Comparison of ENCODE assay signal across 11 cellular contexts in genomic region chr20:58618694-58619540, GRCh38. TPM values are rescaled to one million over a fixed set of nuclear protein-coding genes. Genes with fewer than 3 reads are reported as not detected.
A peak's percentile ranks its signal among the peaks of the same experiment; 100 is the strongest.
DNase-seq lines count a peak whose midpoint lies in the region; ATAC-seq and TF ChIP-seq lines count a peak whose summit lies in the region.
"Had no signal": no experiment of that assay in that cellular context is flagged by ENCODE, and none has a peak within 500 bp of the region (broad histone marks: within the 10 kb centered on the region; RNA-seq: fewer than 3 reads in every experiment).

No MANE protein-coding gene starts in this region.

- H3K79me2 ChIP-seq in mesendoderm (ENCODE audit: control insufficient read depth, insufficient read depth, low read length), result no peaks in the 10 kb centered on the region

- peaks cover 15% of the 10 kb centered on the region for H3K9me3 Mint-ChIP-seq in endodermal cell
- H3K9me3 Mint-ChIP-seq in endothelial cell (ENCODE audit: unreplicated experiment), result no peaks in the 10 kb centered on the region

- H3K4me1 ChIP-seq in endodermal cell (ENCODE audit: control insufficient read depth, insufficient read depth, low read length) (no peaks in the 10 kb centered on the region), mesendoderm (ENCODE audit: control insufficient read depth, low read depth, low read length) (no peaks in the 10 kb centered on the region)

- no peak overlapping the region for H3K4me3 ChIP-seq in endodermal cell (ENCODE audit: low read length)
- H3K4me3 ChIP-seq in mesendoderm (ENCODE audit: low read length), result no peak overlapping the region
- H3K4me3 ChIP-seq: heart left ventricle had no signal

- H3K36me3 Mint-ChIP-seq in endodermal cell (ENCODE audit: low read depth), result no peaks in the 10 kb centered on the region
- H3K36me3 Mint-ChIP-seq in endothelial cell (ENCODE audit: low read depth, unreplicated experiment), result peaks cover 8% of the 10 kb centered on the region

- H3K36me3 ChIP-seq in endodermal cell (ENCODE audit: control insufficient read depth, insufficient read depth, low read length) (no peaks in the 10 kb centered on the region), mesendoderm (ENCODE audit: control insufficient read depth, insufficient read depth, low read length) (no peaks in the 10 kb centered on the region)
- H3K36me3 ChIP-seq: heart left ventricle had no signal

- H3K23ac ChIP-seq in mesendoderm (ENCODE audit: low read length), result no peak overlapping the region

- peak; percentile 89 for DNase-seq in AG20443 (ENCODE audit: low spot score)
- peak; percentile 43 for DNase-seq in LHCN-M2 (ENCODE audit: low read depth)
- peak; percentile 66 for DNase-seq in endodermal cell
- peak; percentile 57 for DNase-seq in mesendoderm
- no peak for DNase-seq in LoVo (ENCODE audit: low spot score)
- DNase-seq in activated T-cell treated with anti-CD3 and anti-CD28 coated beads for 4 hours, result no peak
- DNase-seq in endothelial cell (ENCODE audit: low spot score), result no peak
- DNase-seq: NCI-H446 treated with DMSO at 0.1 percent for 48 hours had no signal

- no peak overlapping the region for H3K4me2 ChIP-seq in mesendoderm (ENCODE audit: low read length)

- H3K18ac ChIP-seq in mesendoderm (ENCODE audit: low read length), result no peak overlapping the region

- TF ChIP-seq CTCF in endodermal cell (conservative IDR thresholded peaks at IDR 0.05) (no peak), endothelial cell (IDR thresholded peaks at IDR 0.05; ENCODE audit: unreplicated experiment) (no peak)

- H3K27ac Mint-ChIP-seq in endodermal cell (peak overlapping the region; percentile 52), endothelial cell (ENCODE audit: unreplicated experiment) (no peak overlapping the region)

- H3K27me3 Mint-ChIP-seq in endodermal cell (ENCODE audit: insufficient read depth), result peaks cover 21% of the 10 kb centered on the region
- peaks cover 7% of the 10 kb centered on the region for H3K27me3 Mint-ChIP-seq in endothelial cell (ENCODE audit: unreplicated experiment)

- H2BK120ac ChIP-seq in mesendoderm (ENCODE audit: low read depth, low read length), result no peak overlapping the region

- H2BK15ac ChIP-seq in mesendoderm (replicated peaks; ENCODE audit: low read depth), result no peak overlapping the region

- H3K27me3 ChIP-seq in endodermal cell (ENCODE audit: control insufficient read depth, insufficient read depth, low read length, poor library complexity, severe bottlenecking), result no peaks in the 10 kb centered on the region
- H3K27me3 ChIP-seq in mesendoderm (ENCODE audit: insufficient read depth, low read length, poor library complexity), result no peaks in the 10 kb centered on the region

- WGBS in endodermal cell (ENCODE audit: insufficient coverage in 1 of 2, insufficient read length in 1 of 2), 2 experiments, result 81 to 83% methylated on average over 17 to 23 of the region's 23 CpGs
- WGBS in mesendoderm (ENCODE audit: extremely low coverage, insufficient coverage, low lambda C conversion rate), result no CpG with 5 or more reads among the region's 23 CpGs

- H3K4me3 Mint-ChIP-seq in endodermal cell (no peak overlapping the region), endothelial cell (ENCODE audit: unreplicated experiment) (no peak overlapping the region)

- H3K4ac ChIP-seq in mesendoderm (ENCODE audit: low read depth, low read length), result no peak overlapping the region

- peaks cover 3% of the 10 kb centered on the region for H3K4me1 Mint-ChIP-seq in endodermal cell
- peaks cover 5% of the 10 kb centered on the region for H3K4me1 Mint-ChIP-seq in endothelial cell (ENCODE audit: unreplicated experiment)

- H3K79me1 ChIP-seq in mesendoderm (ENCODE audit: low read length), result no peaks in the 10 kb centered on the region

- H2BK5ac ChIP-seq in mesendoderm (ENCODE audit: low read length), result no peak overlapping the region

- no peak overlapping the region for H2AK5ac ChIP-seq in mesendoderm (ENCODE audit: low read length)

- peak overlapping the region; percentile 43 for H3K56ac ChIP-seq in mesendoderm (ENCODE audit: low read length)

- no peak overlapping the region for H4K5ac ChIP-seq in mesendoderm (ENCODE audit: low read length)

- no peak overlapping the region for H4K8ac ChIP-seq in mesendoderm (ENCODE audit: low read depth, low read length)

- no peak for ATAC-seq in GM19023 (IDR thresholded peaks at IDR 0.05; ENCODE audit: unreplicated experiment)
- ATAC-seq: activated CD4-positive, CD25-positive, alpha-beta regulatory T cell treated with anti-CD3 and anti-CD28 coated beads, Interleukin-2, amount 50 U/mL, for 24 hours had no signal

- H3K9ac ChIP-seq in endodermal cell (ENCODE audit: extremely low read depth, low read length, poor library complexity, severe bottlenecking), result no peak overlapping the region
- no peak overlapping the region for H3K9ac ChIP-seq in mesendoderm (ENCODE audit: low read length)

- peaks cover 15% of the 10 kb centered on the region for H3K9me3 ChIP-seq in endodermal cell (ENCODE audit: control insufficient read depth, low read length)

- H3K27ac ChIP-seq in endodermal cell (ENCODE audit: low read depth, low read length) (no peak overlapping the region), mesendoderm (ENCODE audit: low read depth, low read length) (no peak overlapping the region)

RNA-seq across cellular contexts. Expression of gene STX16, which starts 32.2 kb away (rescaled TPM):
- total RNA-seq in LHCN-M2 (2014; rRNA removed) (18.4 and 21.5 TPM in 2 replicates), endodermal cell (100 to 1,000 TPM in 1 of 2 donors, 10 to 100 TPM in 1; 91.6 to 114 TPM), endothelial cell (ENCODE audit: unreplicated experiment) (77.9 TPM)
- polyA plus RNA-seq in LHCN-M2 (2012), result 22.2 TPM
- polyA plus RNA-seq in endodermal cell (2013, experiment 1 of 2), result 60.9 TPM
- polyA plus RNA-seq in endodermal cell (2013, experiment 2 of 2), result 62.3 TPM
- 23.7 TPM for polyA plus RNA-seq in mesendoderm (2013, experiment 1 of 2)
- polyA plus RNA-seq in mesendoderm (2013, experiment 2 of 2), result 24.1 TPM

Comparison
In these comparisons a context has a peak if more than half of its experiments do, and no peak if none do; other contexts are left out.
1. DNase-seq: peak in AG20443 (single experiment), LHCN-M2 (single experiment), endodermal cell (single experiment) and mesendoderm (single experiment); none in LoVo (single experiment), activated T-cell treated with anti-CD3 and anti-CD28 coated beads for 4 hours (single experiment) and endothelial cell (single experiment).